9 cellular contexts compared by ENCODE assay signal in the genomic region with DNA sequence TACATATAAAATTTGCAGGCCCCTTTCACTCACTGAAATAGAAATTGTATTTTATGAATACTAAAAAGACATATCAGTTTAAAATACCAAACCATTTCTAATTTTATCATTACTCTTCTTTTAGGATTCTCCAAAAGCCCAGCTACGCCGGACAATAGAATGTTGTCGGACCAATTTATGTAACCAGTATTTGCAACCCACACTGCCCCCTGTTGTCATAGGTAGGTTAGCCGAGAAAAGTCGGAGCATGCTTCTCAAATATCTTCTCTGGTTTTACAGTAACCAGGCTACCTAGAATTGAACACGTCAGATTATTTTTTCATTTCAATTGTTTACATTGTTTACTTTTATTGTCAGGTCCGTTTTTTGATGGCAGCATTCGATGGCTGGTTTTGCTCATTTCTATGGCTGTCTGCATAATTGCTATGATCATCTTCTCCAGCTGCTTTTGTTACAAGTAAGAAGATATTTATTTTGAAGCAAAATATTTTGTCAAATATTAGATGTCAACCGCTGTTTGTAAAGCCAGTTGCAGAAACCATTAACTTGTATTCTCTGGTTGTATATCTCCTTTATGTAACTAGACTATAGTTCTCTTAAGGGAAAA. TPM values are rescaled to one million over a fixed set of nuclear protein-coding genes. Genes with fewer than 3 reads are reported as not detected.
DNase-seq lines count a peak whose midpoint lies in the region; ATAC-seq and TF ChIP-seq lines count a peak whose summit lies in the region.
"Had no signal": no experiment of that assay in that cellular context is flagged by ENCODE, and none has a peak within 500 bp of the region (broad histone marks: within the 10 kb centered on the region; RNA-seq: fewer than 3 reads in every experiment).

No MANE protein-coding gene starts in this region.

- peak overlapping the region; percentile 26 to 30 for H3K27ac ChIP-seq in uterus

- peaks cover 0 to 4% of the 10 kb centered on the region in 2 donors for H3K4me1 ChIP-seq in uterus

- TF ChIP-seq CTCF in BJ (IDR thresholded peaks at IDR 0.05; ENCODE audit: insufficient read depth, low read depth, low read length) (peak; percentile 74), nephron progenitor cell (IDR thresholded peaks at IDR 0.05) (peak; percentile 64), uterus (IDR thresholded peaks at IDR 0.05) (peak; percentile 75 to 86 (median 80))
- peak; percentile 74 for TF ChIP-seq CTCF in activated CD8-positive, alpha-beta T cell treated with anti-CD3 and anti-CD28 coated beads for 36 hours (IDR thresholded peaks at IDR 0.05)

- H3K4me3 Mint-ChIP-seq in activated CD8-positive, alpha-beta T cell treated with anti-CD3 and anti-CD28 coated beads for 36 hours, result no peak overlapping the region
- H3K4me3 Mint-ChIP-seq in nephron progenitor cell, result no peak overlapping the region

- no peaks in the 10 kb centered on the region for H3K27me3 ChIP-seq in BJ (ENCODE audit: control insufficient read depth, insufficient read depth, low read length)
- no peaks in the 10 kb centered on the region for H3K27me3 ChIP-seq in uterus

- H3K27ac Mint-ChIP-seq in activated CD8-positive, alpha-beta T cell treated with anti-CD3 and anti-CD28 coated beads for 36 hours, result no peak overlapping the region
- no peak overlapping the region for H3K27ac Mint-ChIP-seq in nephron progenitor cell
- H3K27ac Mint-ChIP-seq: IgD-negative memory B cell had no signal

- H3K36me3 ChIP-seq in BJ (ENCODE audit: control insufficient read depth, insufficient read depth, low read length), result peaks cover 6% of the 10 kb centered on the region
- no peaks in the 10 kb centered on the region for H3K36me3 ChIP-seq in uterus

- no peaks in the 10 kb centered on the region for H3K9me3 ChIP-seq in uterus

- no peaks in the 10 kb centered on the region for H3K27me3 Mint-ChIP-seq in activated CD8-positive, alpha-beta T cell treated with anti-CD3 and anti-CD28 coated beads for 36 hours
- H3K27me3 Mint-ChIP-seq in nephron progenitor cell (ENCODE audit: low read depth, poor library complexity), result no peaks in the 10 kb centered on the region
- H3K27me3 Mint-ChIP-seq: IgD-negative memory B cell had no signal

- no peaks in the 10 kb centered on the region for H3K4me1 Mint-ChIP-seq in activated CD8-positive, alpha-beta T cell treated with anti-CD3 and anti-CD28 coated beads for 36 hours (ENCODE audit: low read depth)
- H3K4me1 Mint-ChIP-seq in nephron progenitor cell, result peaks cover 13% of the 10 kb centered on the region

- CTCF ChIA-PET in BJ (lab: Yijun Ruan, JAX), result interaction anchor here (0.8 to 4.9 kb wide), 31 partner anchors 9 to 304 kb away, joined by 3 to 54 read pairs (median 4); partner anchors contain the start of gene BMPR1A
- CTCF ChIA-PET in activated CD8-positive, alpha-beta T cell treated with anti-CD3 and anti-CD28 coated beads for 36 hours (lab: Charles Lee), result interaction anchor here (0.7 to 4.9 kb wide), 14 partner anchors 8 to 227 kb away, joined by 3 to 36 read pairs (median 4); partner anchors contain the start of gene BMPR1A

- ATAC-seq in GM19324 (IDR thresholded peaks at IDR 0.05; ENCODE audit: low FRiP score, unreplicated experiment), result peak; percentile 54
- peak; percentile 65 for ATAC-seq in activated CD8-positive, alpha-beta T cell treated with anti-CD3 and anti-CD28 coated beads for 36 hours
- no peak for ATAC-seq in GM21423 (IDR thresholded peaks at IDR 0.05; ENCODE audit: unreplicated experiment)

- H3K9me3 Mint-ChIP-seq in activated CD8-positive, alpha-beta T cell treated with anti-CD3 and anti-CD28 coated beads for 36 hours, result no peaks in the 10 kb centered on the region
- H3K9me3 Mint-ChIP-seq in nephron progenitor cell, result peaks cover 9% of the 10 kb centered on the region
- H3K9me3 Mint-ChIP-seq: IgD-negative memory B cell had no signal

- no peaks in the 10 kb centered on the region for H3K36me3 Mint-ChIP-seq in activated CD8-positive, alpha-beta T cell treated with anti-CD3 and anti-CD28 coated beads for 36 hours (ENCODE audit: low read depth)
- peaks cover 60% of the 10 kb centered on the region for H3K36me3 Mint-ChIP-seq in nephron progenitor cell (ENCODE audit: low read depth)

- no peak for TF ChIP-seq POLR2A in uterus (IDR thresholded peaks at IDR 0.05)

- no peak overlapping the region for H3K4me3 ChIP-seq in BJ (ENCODE audit: low read depth, low read length)
- no peak overlapping the region for H3K4me3 ChIP-seq in uterus

- intact Hi-C loops in activated CD8-positive, alpha-beta T cell treated with anti-CD3 and anti-CD28 coated beads for 36 hours (cut with micrococcal nuclease), result loop anchor here (2.0 kb wide), 1 partner anchor 215 kb away; no protein-coding TSS in a partner anchor
- intact Hi-C loops in uterus (cut with DNase I; ENCODE audit: low total_unique reads), result loop anchor here (5.0 kb wide), 1 partner anchor 192 kb away; no protein-coding TSS in a partner anchor

- POLR2A ChIA-PET in BJ (lab: Charles Lee), result interaction anchor here (0.6 kb wide), 1 partner anchor 126 kb away, joined by 7 read pairs; no protein-coding TSS in a partner anchor
- POLR2A ChIA-PET in activated CD8-positive, alpha-beta T cell treated with anti-CD3 and anti-CD28 coated beads for 36 hours (lab: Charles Lee), result no interaction called here

- DNase-seq in BJ (ENCODE audit: low read depth) (no peak), NCI-H2227 treated with DMSO at 0.1 percent for 48 hours (lab: John Stamatoyannopoulos, UW) (peak; percentile 22), fibroblast of the conjunctiva (ENCODE audit: low read depth) (peak; percentile 68), nephron progenitor cell (peak; percentile 59), uterus (peak; percentile 63 to 78)
- DNase-seq in activated CD8-positive, alpha-beta T cell treated with anti-CD3 and anti-CD28 coated beads for 36 hours, result peak; percentile 66

RNA-seq across cellular contexts. Expression of gene MMRN2, which starts 57.6 kb away (rescaled TPM):
- polyA plus RNA-seq in BJ (2011; rRNA removed), result 1.9 and 2.7 TPM in 2 replicates
- 1.7 and 1.9 TPM in 2 replicates for polyA minus RNA-seq in BJ (2011; rRNA and poly(A)+ RNA removed)
- not detected for total RNA-seq in activated CD8-positive, alpha-beta T cell treated with anti-CD3 and anti-CD28 coated beads for 36 hours
- 100 to 1,000 TPM in 1 of 4 donors, 10 to 100 TPM in 3; 45.0 to 133 (median 74.2) TPM for total RNA-seq in uterus
- polyA plus RNA-seq: IgD-negative memory B cell had no signal

RNA-seq across cellular contexts. Expression of gene SNCG, which starts 58.6 kb away (rescaled TPM):
- polyA plus RNA-seq in BJ (2011; rRNA removed), result 6.3 and 9.7 TPM in 2 replicates
- polyA minus RNA-seq in BJ (2011; rRNA and poly(A)+ RNA removed), result 2.8 and 8.0 TPM in 2 replicates
- not detected for total RNA-seq in activated CD8-positive, alpha-beta T cell treated with anti-CD3 and anti-CD28 coated beads for 36 hours
- total RNA-seq in uterus, result 10 to 100 TPM in 3 of 4 donors, 1 to 10 TPM in 1; 5.5 to 68.6 (median 36.2) TPM
- polyA plus RNA-seq: IgD-negative memory B cell had no signal

Comparison
In these comparisons a context has a peak if more than half of its experiments do, and no peak if none do; other contexts are left out.
1. RNA of gene MMRN2, which starts 57.6 kb away (total RNA-seq): 45.0 to 133 TPM in uterus; not detected in activated CD8-positive, alpha-beta T cell treated with anti-CD3 and anti-CD28 coated beads for 36 hours; every median in the first group is over 10 times any median in the second.
2. RNA of gene SNCG, which starts 58.6 kb away (total RNA-seq): 5.5 to 68.6 TPM in uterus; not detected in activated CD8-positive, alpha-beta T cell treated with anti-CD3 and anti-CD28 coated beads for 36 hours; every median in the first group is over 4 times any median in the second.
3. Peak in every context shown above with its lines, with median percentiles within 50 percentile points of each other: CTCF ChIP-seq.